ENCODE assay signal across 39 cellular contexts in genomic region chr7:19339512-19339911, GRCh38.
"Had no signal": no experiment of that assay in that cellular context is flagged by ENCODE, and none has a peak within 500 bp of the region (broad histone marks: within the 10 kb centered on the region; RNA-seq: fewer than 3 reads in every experiment).

No MANE protein-coding gene starts in this region.

- H3K36me3 Mint-ChIP-seq: activated CD8-positive, alpha-beta memory T cell treated with anti-CD3 and anti-CD28 coated beads, Interleukin-2, amount 10 ng/mL, durations not matched to agents 7 days and 5 days; activated naive CD4-positive, alpha-beta T cell treated with anti-CD3 and anti-CD28 coated beads, Interleukin-2, amount 10 ng/mL, durations not matched to agents 7 days and 5 days; activated naive CD4-positive, alpha-beta T cell treated with anti-CD3 and anti-CD28 coated beads, Interleukin-2, amount 50 U/mL, for 24 hours; activated naive CD8-positive, alpha-beta T cell; activated naive CD8-positive, alpha-beta T cell treated with anti-CD3 and anti-CD28 coated beads, Interleukin-2, amount 10 ng/mL, durations not matched to agents 7 days and 5 days; brain had no signal

- H3K4me1 Mint-ChIP-seq: activated CD4-positive, alpha-beta memory T cell treated with anti-CD3 and anti-CD28 coated beads, Interleukin-2, amount 10 ng/mL, durations not matched to agents 7 days and 5 days; activated CD4-positive, alpha-beta T cell treated with anti-CD3 and anti-CD28 coated beads for 36 hours; activated CD4-positive, alpha-beta T cell treated with anti-CD3 and anti-CD28 coated beads, Interleukin-2, amount 10 ng/mL, durations not matched to agents 7 days and 5 days; activated CD8-positive, alpha-beta memory T cell treated with anti-CD3 and anti-CD28 coated beads, Interleukin-2, amount 10 ng/mL, durations not matched to agents 7 days and 5 days; activated naive CD4-positive, alpha-beta T cell treated with anti-CD3 and anti-CD28 coated beads, Interleukin-2, amount 10 ng/mL, durations not matched to agents 7 days and 5 days; activated naive CD4-positive, alpha-beta T cell treated with anti-CD3 and anti-CD28 coated beads, Interleukin-2, amount 50 U/mL, for 24 hours; activated naive CD8-positive, alpha-beta T cell treated with anti-CD3 and anti-CD28 coated beads, Interleukin-2, amount 10 ng/mL, durations not matched to agents 7 days and 5 days; activated naive CD8-positive, alpha-beta T cell treated with anti-CD3 and anti-CD28 coated beads, Interleukin-2, amount 50 U/mL, for 24 hours; brain; central memory CD8-positive, alpha-beta T cell had no signal

- H3K4me1 ChIP-seq: ascending aorta had no signal

- DNase-seq: activated CD4-positive, alpha-beta memory T cell treated with anti-CD3 and anti-CD28 coated beads, Interleukin-2, amount 10 ng/mL, durations not matched to agents 7 days and 5 days; activated CD4-positive, alpha-beta T cell treated with anti-CD3 and anti-CD28 coated beads for 1 hour; activated CD4-positive, alpha-beta T cell treated with anti-CD3 and anti-CD28 coated beads for 36 hours; activated CD4-positive, alpha-beta T cell treated with anti-CD3 and anti-CD28 coated beads for 48 hours; activated CD4-positive, alpha-beta T cell treated with anti-CD3 and anti-CD28 coated beads, Interleukin-2, amount 10 ng/mL, durations not matched to agents 7 days and 5 days; activated CD4-positive, alpha-beta T cell treated with anti-CD3 and anti-CD28 coated beads, Interleukin-2, amount 50 U/mL, for 48 hours; activated CD4-positive, CD25-positive, alpha-beta regulatory T cell; activated CD8-positive, alpha-beta memory T cell treated with anti-CD3 and anti-CD28 coated beads for 24 hours; activated CD8-positive, alpha-beta memory T cell treated with anti-CD3 and anti-CD28 coated beads, Interleukin-2, amount 10 ng/mL, durations not matched to agents 7 days and 5 days; activated CD8-positive, alpha-beta memory T cell treated with anti-CD3 and anti-CD28 coated beads, Interleukin-2, amount 50 U/mL, for 48 hours; activated CD8-positive, alpha-beta T cell treated with anti-CD3 and anti-CD28 coated beads, Interleukin-2, amount 10 ng/mL, durations not matched to agents 7 days and 5 days; activated effector memory CD4-positive, alpha-beta T cell treated with Interleukin-2 at 50 U/mL for 16 hours; activated gamma-delta T cell; activated naive CD4-positive, alpha-beta T cell treated with anti-CD3 and anti-CD28 coated beads, Interleukin-2, amount 10 ng/mL, durations not matched to agents 7 days and 5 days; activated naive CD4-positive, alpha-beta T cell treated with Interleukin-2 at 50 U/mL for 16 hours; activated naive CD8-positive, alpha-beta T cell treated with anti-CD3 and anti-CD28 coated beads, Interleukin-2, amount 10 ng/mL, durations not matched to agents 7 days and 5 days; activated naive CD8-positive, alpha-beta T cell treated with anti-CD3 and anti-CD28 coated beads, Interleukin-2, amount 50 U/mL, for 24 hours; activated T-cell treated with anti-CD3 and anti-CD28 coated beads, Interleukin-2, amount 50 U/mL, for 24 hours; activated T-cell treated with anti-CD3 and anti-CD28 coated beads, Interleukin-2, amount 50 U/mL, for 48 hours; amygdala; anterior cingulate cortex; caudate nucleus; cerebellar nuclear complex; T-helper 1 cell; T-helper 2 cell; T-helper 9 cell had no signal

- H3K4me3 ChIP-seq: ascending aorta, cardiac muscle cell had no signal

- FAIRE-seq: bronchial epithelial cell, TTC549 had no signal

- H3K9me3 ChIP-seq: ascending aorta had no signal

- H3K27ac Mint-ChIP-seq: activated CD4-positive, alpha-beta memory T cell treated with anti-CD3 and anti-CD28 coated beads, Interleukin-2, amount 10 ng/mL, durations not matched to agents 7 days and 5 days; activated CD4-positive, alpha-beta T cell treated with anti-CD3 and anti-CD28 coated beads for 36 hours; activated CD4-positive, alpha-beta T cell treated with anti-CD3 and anti-CD28 coated beads, Interleukin-2, amount 10 ng/mL, durations not matched to agents 7 days and 5 days; activated CD8-positive, alpha-beta memory T cell treated with anti-CD3 and anti-CD28 coated beads, Interleukin-2, amount 10 ng/mL, durations not matched to agents 7 days and 5 days; activated CD8-positive, alpha-beta T cell treated with anti-CD3 and anti-CD28 coated beads, Interleukin-2, amount 10 ng/mL, durations not matched to agents 7 days and 5 days; activated naive CD4-positive, alpha-beta T cell treated with anti-CD3 and anti-CD28 coated beads, Interleukin-2, amount 10 ng/mL, durations not matched to agents 7 days and 5 days; activated naive CD4-positive, alpha-beta T cell treated with anti-CD3 and anti-CD28 coated beads, Interleukin-2, amount 50 U/mL, for 24 hours; activated naive CD8-positive, alpha-beta T cell; activated naive CD8-positive, alpha-beta T cell treated with anti-CD3 and anti-CD28 coated beads, Interleukin-2, amount 10 ng/mL, durations not matched to agents 7 days and 5 days; activated naive CD8-positive, alpha-beta T cell treated with anti-CD3 and anti-CD28 coated beads, Interleukin-2, amount 50 U/mL, for 24 hours; activated T-cell treated with anti-CD3 and anti-CD28 coated beads, Interleukin-2, amount 50 U/mL, for 24 hours; activated T-helper 2 cell treated with anti-CD3 and anti-CD28 coated beads, Interferon-gamma antibody, Interleukin-2, Interleukin-4, amounts not matched to agents 10 μg/mL and 5 μg/mL and 100 μg/mL, durations not matched to agents 14 hours and 24 hours and 36 hours; brain; T-helper 1 cell treated with Interleukin-12 subunit alpha and Interleukin-12 subunit beta and Interleukin-4 antibody, amounts not matched to agents 30 μg/mL and 1 μg/mL, for 36 hours; T-helper 2 cell treated with Interferon-gamma antibody and Interleukin-4, amounts not matched to agents 5 μg/mL and 100 μg/mL, for 36 hours had no signal

- H3K27ac ChIP-seq: ascending aorta, cardiac muscle cell, VCaP had no signal

- H3K27me3 ChIP-seq: ascending aorta, cardiac muscle cell had no signal

- ATAC-seq: activated CD4-positive, alpha-beta T cell treated with anti-CD3 and anti-CD28 coated beads for 36 hours; activated CD4-positive, CD25-positive, alpha-beta regulatory T cell treated with anti-CD3 and anti-CD28 coated beads, Interleukin-2, amount 50 U/mL, for 24 hours; activated CD8-positive, alpha-beta memory T cell treated with anti-CD3 and anti-CD28 coated beads, Interleukin-2, amount 10 ng/mL, durations not matched to agents 7 days and 5 days; activated CD8-positive, alpha-beta T cell treated with anti-CD3 and anti-CD28 coated beads, Interleukin-2, amount 10 ng/mL, durations not matched to agents 7 days and 5 days; activated naive CD8-positive, alpha-beta T cell treated with anti-CD3 and anti-CD28 coated beads, Interleukin-2, amount 50 U/mL, for 24 hours had no signal

- H3K9me3 Mint-ChIP-seq: activated CD4-positive, alpha-beta memory T cell treated with anti-CD3 and anti-CD28 coated beads, Interleukin-2, amount 10 ng/mL, durations not matched to agents 7 days and 5 days; activated naive CD4-positive, alpha-beta T cell treated with anti-CD3 and anti-CD28 coated beads, Interleukin-2, amount 50 U/mL, for 24 hours; activated naive CD8-positive, alpha-beta T cell treated with anti-CD3 and anti-CD28 coated beads, Interleukin-2, amount 50 U/mL, for 24 hours; activated T-helper 2 cell treated with anti-CD3 and anti-CD28 coated beads, Interferon-gamma antibody, Interleukin-2, Interleukin-4, amounts not matched to agents 10 μg/mL and 5 μg/mL and 100 μg/mL, durations not matched to agents 14 hours and 24 hours and 36 hours; brain; T-helper 1 cell treated with Interleukin-12 subunit alpha and Interleukin-12 subunit beta and Interleukin-4 antibody, amounts not matched to agents 30 μg/mL and 1 μg/mL, for 36 hours; T-helper 2 cell treated with Interferon-gamma antibody and Interleukin-4, amounts not matched to agents 5 μg/mL and 100 μg/mL, for 36 hours had no signal

- H3K27me3 Mint-ChIP-seq: activated CD4-positive, alpha-beta memory T cell treated with anti-CD3 and anti-CD28 coated beads, Interleukin-2, amount 10 ng/mL, durations not matched to agents 7 days and 5 days; activated CD4-positive, alpha-beta T cell treated with anti-CD3 and anti-CD28 coated beads for 36 hours; activated CD4-positive, alpha-beta T cell treated with anti-CD3 and anti-CD28 coated beads, Interleukin-2, amount 10 ng/mL, durations not matched to agents 7 days and 5 days; activated CD8-positive, alpha-beta memory T cell treated with anti-CD3 and anti-CD28 coated beads, Interleukin-2, amount 10 ng/mL, durations not matched to agents 7 days and 5 days; activated naive CD4-positive, alpha-beta T cell treated with anti-CD3 and anti-CD28 coated beads, Interleukin-2, amount 10 ng/mL, durations not matched to agents 7 days and 5 days; activated naive CD4-positive, alpha-beta T cell treated with anti-CD3 and anti-CD28 coated beads, Interleukin-2, amount 50 U/mL, for 24 hours; activated naive CD8-positive, alpha-beta T cell; activated naive CD8-positive, alpha-beta T cell treated with anti-CD3 and anti-CD28 coated beads, Interleukin-2, amount 10 ng/mL, durations not matched to agents 7 days and 5 days; activated naive CD8-positive, alpha-beta T cell treated with anti-CD3 and anti-CD28 coated beads, Interleukin-2, amount 50 U/mL, for 24 hours; activated T-cell treated with anti-CD3 and anti-CD28 coated beads, Interleukin-2, amount 50 U/mL, for 24 hours; central memory CD8-positive, alpha-beta T cell had no signal

- H3K36me3 ChIP-seq: ascending aorta, cardiac muscle cell had no signal

- H3K4me3 Mint-ChIP-seq: activated CD4-positive, alpha-beta memory T cell treated with anti-CD3 and anti-CD28 coated beads, Interleukin-2, amount 10 ng/mL, durations not matched to agents 7 days and 5 days; activated CD4-positive, alpha-beta T cell treated with anti-CD3 and anti-CD28 coated beads for 36 hours; activated CD4-positive, alpha-beta T cell treated with anti-CD3 and anti-CD28 coated beads, Interleukin-2, amount 10 ng/mL, durations not matched to agents 7 days and 5 days; activated CD8-positive, alpha-beta memory T cell treated with anti-CD3 and anti-CD28 coated beads, Interleukin-2, amount 10 ng/mL, durations not matched to agents 7 days and 5 days; activated CD8-positive, alpha-beta T cell treated with anti-CD3 and anti-CD28 coated beads, Interleukin-2, amount 10 ng/mL, durations not matched to agents 7 days and 5 days; activated naive CD4-positive, alpha-beta T cell treated with anti-CD3 and anti-CD28 coated beads, Interleukin-2, amount 10 ng/mL, durations not matched to agents 7 days and 5 days; activated naive CD4-positive, alpha-beta T cell treated with anti-CD3 and anti-CD28 coated beads, Interleukin-2, amount 50 U/mL, for 24 hours; activated naive CD8-positive, alpha-beta T cell; activated naive CD8-positive, alpha-beta T cell treated with anti-CD3 and anti-CD28 coated beads, Interleukin-2, amount 10 ng/mL, durations not matched to agents 7 days and 5 days; activated naive CD8-positive, alpha-beta T cell treated with anti-CD3 and anti-CD28 coated beads, Interleukin-2, amount 50 U/mL, for 24 hours; activated T-cell treated with anti-CD3 and anti-CD28 coated beads, Interleukin-2, amount 50 U/mL, for 24 hours; brain; central memory CD8-positive, alpha-beta T cell; T-helper 1 cell treated with Interleukin-12 subunit alpha and Interleukin-12 subunit beta and Interleukin-4 antibody, amounts not matched to agents 30 μg/mL and 1 μg/mL, for 36 hours; T-helper 2 cell treated with Interferon-gamma antibody and Interleukin-4, amounts not matched to agents 5 μg/mL and 100 μg/mL, for 36 hours had no signal
